Comparison of ENCODE assay signal across 11 cellular contexts in the genomic region with DNA sequence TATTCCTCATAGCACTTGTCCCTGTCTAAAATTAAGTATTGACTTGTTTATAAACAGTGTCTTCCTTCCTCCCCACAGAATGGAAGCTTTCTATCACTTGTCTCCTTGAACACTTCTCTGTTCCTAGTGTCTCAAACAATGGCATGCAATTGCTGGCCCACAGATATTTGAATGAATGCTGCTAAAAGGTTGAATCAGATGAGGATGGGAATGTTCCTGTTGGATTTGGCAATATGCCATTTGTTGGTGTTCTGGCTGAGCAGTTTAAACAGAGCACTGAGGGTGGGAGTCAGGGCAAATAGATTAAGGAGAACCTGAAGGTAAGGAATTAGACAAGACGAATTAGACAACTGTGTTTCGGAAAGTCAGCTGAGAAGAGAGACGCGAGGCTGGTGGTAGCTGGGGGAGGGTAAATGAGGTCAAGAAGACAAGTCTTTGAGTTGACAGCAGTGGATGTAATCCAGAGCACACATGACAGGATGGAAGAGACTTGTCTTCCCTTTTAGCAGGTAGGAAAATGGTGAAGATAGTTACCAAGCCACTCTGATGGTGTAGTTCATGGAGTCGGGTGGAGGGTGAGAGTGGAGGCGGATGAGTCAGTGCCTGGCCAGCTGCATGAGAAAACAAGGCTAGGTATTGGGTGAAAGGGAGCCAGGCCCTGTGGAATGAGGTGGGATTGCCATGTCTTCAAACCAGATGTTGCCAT. TPM values are rescaled to one million over a fixed set of nuclear protein-coding genes. Genes with fewer than 3 reads are reported as not detected.
DNase-seq lines count a peak whose midpoint lies in the region; ATAC-seq, FAIRE-seq and TF ChIP-seq lines count a peak whose summit lies in the region.
"Had no signal": no experiment of that assay in that cellular context is flagged by ENCODE, and none has a peak within 500 bp of the region (broad histone marks: within the 10 kb centered on the region; RNA-seq: fewer than 3 reads in every experiment).

No MANE protein-coding gene starts in this region.

- intact Hi-C loops in CD8-positive, alpha-beta T cell (cut with DNase I, micrococcal nuclease): loop anchor here (5.0 kb wide), 2 partner anchors 113 to 298 kb away; partner anchors contain the start of gene PTPRA (in 1 of the 2)

- H3K4me1 ChIP-seq in A549 (peaks cover 7% of the 10 kb centered on the region; the same call in 1 of the 3 replicates), hepatocyte (ENCODE audit: insufficient read depth) (no peaks in the 10 kb centered on the region)
- H3K4me1 ChIP-seq in CD8-positive, alpha-beta T cell (ENCODE audit: insufficient read depth, low read length): no peaks in the 10 kb centered on the region

- no peak overlapping the region for H2AFZ ChIP-seq in hepatocyte

- peak; percentile 76 for FAIRE-seq in A549 (lab: Jason Lieb, UNC)
- FAIRE-seq: G401.6 had no signal

- no peak overlapping the region for H3K27ac Mint-ChIP-seq in CD8-positive, alpha-beta T cell

- no peaks in the 10 kb centered on the region for H3K27me3 ChIP-seq in hepatocyte
- H3K27me3 ChIP-seq in CD8-positive, alpha-beta T cell (ENCODE audit: insufficient read depth, low read length): no peaks in the 10 kb centered on the region
- H3K27me3 ChIP-seq: esophagus squamous epithelium had no signal

- H3K4me2 ChIP-seq in A549: no peak overlapping the region
- no peak overlapping the region for H3K4me2 ChIP-seq in hepatocyte

- H3K36me3 Mint-ChIP-seq in CD8-positive, alpha-beta T cell: peaks cover 45% of the 10 kb centered on the region

- no peaks in the 10 kb centered on the region for H3K36me3 ChIP-seq in hepatocyte (replicated peaks; ENCODE audit: insufficient read depth, low read depth)
- peaks cover 22% of the 10 kb centered on the region for H3K36me3 ChIP-seq in CD8-positive, alpha-beta T cell (ENCODE audit: insufficient read depth, low read length)

- no peak for DNase-seq in A549 (ENCODE audit: low read depth in 1 of 2, low spot score in 1 of 2)
- peak; percentile 71 for DNase-seq in EL
- peak; percentile 9 for DNase-seq in hepatocyte (ENCODE audit: low spot score)
- no peak for DNase-seq in CD8-positive, alpha-beta T cell
- DNase-seq: esophagus squamous epithelium had no signal

- H3K79me2 ChIP-seq in hepatocyte: peaks cover 5% of the 10 kb centered on the region

- H3K9me3 ChIP-seq in A549 (no peaks in the 10 kb centered on the region), hepatocyte (ENCODE audit: low read depth) (no peaks in the 10 kb centered on the region)
- H3K9me3 ChIP-seq in CD8-positive, alpha-beta T cell (ENCODE audit: low read length): no peaks in the 10 kb centered on the region
- H3K9me3 ChIP-seq: esophagus squamous epithelium had no signal

- no peak for TF ChIP-seq POLR2A in A549 (IDR thresholded peaks at IDR 0.05; ENCODE audit: low read length)

- CTCF ChIA-PET in A549 (lab: Yijun Ruan, JAX): interaction anchor here (1.2 to 5.5 kb wide), 5 partner anchors 11 to 463 kb away, joined by 3 to 31 read pairs (median 4); no protein-coding TSS in a partner anchor
- CTCF ChIA-PET in CD8-positive, alpha-beta T cell (lab: Charles Lee): interaction anchor here (0.8 kb wide), 1 partner anchor 296 kb away, joined by 3 read pairs; no protein-coding TSS in a partner anchor

- POLR2A ChIA-PET in A549 (lab: Yijun Ruan, JAX): no interaction called here
- POLR2A ChIA-PET in CD8-positive, alpha-beta T cell (lab: Charles Lee): interaction anchor here (0.6 kb wide), 1 partner anchor 37 kb away, joined by 3 read pairs; no protein-coding TSS in a partner anchor

- TF ChIP-seq RAD21 in A549 (conservative IDR thresholded peaks at IDR 0.05 in 1 of 2, IDR thresholded peaks at IDR 0.05 in 1 of 2): no peak

- no peak for TF ChIP-seq EP300 in A549 (IDR thresholded peaks at IDR 0.05)

- H4K20me1 ChIP-seq in hepatocyte (ENCODE audit: insufficient read depth, poor library complexity, severe bottlenecking): no peaks in the 10 kb centered on the region

- 93% methylated on average over 6 of the region's 6 CpGs for WGBS in A549 (ENCODE audit: missing lambda C conversion rate)
- WGBS in hepatocyte (ENCODE audit: low lambda C conversion rate, missing lambda C conversion rate): 74% methylated on average over 6 of the region's 6 CpGs

- no peak overlapping the region for H3K4me3 Mint-ChIP-seq in CD8-positive, alpha-beta T cell

- no peaks in the 10 kb centered on the region for H3K27me3 Mint-ChIP-seq in CD8-positive, alpha-beta T cell (ENCODE audit: low read depth)

- H3K9me3 Mint-ChIP-seq in CD8-positive, alpha-beta T cell: no peaks in the 10 kb centered on the region

- ATAC-seq in A549 (no peak), SK-N-SH treated with all-trans-retinoic acid at 6 μM for 48 hours (peak; percentile 74), HG02678 (IDR thresholded peaks at IDR 0.05; ENCODE audit: unreplicated experiment) (no peak), GM18861 (IDR thresholded peaks at IDR 0.05; ENCODE audit: unreplicated experiment) (no peak), HG02970 (IDR thresholded peaks at IDR 0.05; ENCODE audit: low FRiP score, unreplicated experiment) (no peak)
- ATAC-seq in CD8-positive, alpha-beta T cell: no peak
- ATAC-seq: Panc1 had no signal

- H3K27ac ChIP-seq in A549 (no peak overlapping the region), hepatocyte (no peak overlapping the region)
- no peak overlapping the region for H3K27ac ChIP-seq in CD8-positive, alpha-beta T cell (ENCODE audit: low read depth, low read length)

- peaks cover 4% of the 10 kb centered on the region for H3K4me1 Mint-ChIP-seq in CD8-positive, alpha-beta T cell (ENCODE audit: low read depth)

- no peaks in the 10 kb centered on the region for H3K9me2 ChIP-seq in hepatocyte (replicated peaks; ENCODE audit: insufficient read depth)

- no peak overlapping the region for H3K4me3 ChIP-seq in A549
- no peak overlapping the region for H3K4me3 ChIP-seq in hepatocyte
- H3K4me3 ChIP-seq in CD8-positive, alpha-beta T cell (ENCODE audit: low read depth, low read length): no peak overlapping the region
- H3K4me3 ChIP-seq: esophagus squamous epithelium had no signal

- TF ChIP-seq CTCF in A549 (IDR thresholded peaks at IDR 0.05) (no peak), hepatocyte (IDR thresholded peaks at IDR 0.05; ENCODE audit: poor library complexity) (no peak)
- TF ChIP-seq CTCF in CD8-positive, alpha-beta T cell (IDR thresholded peaks at IDR 0.05): no peak

TF ChIP-seq in A549, 52 proteins besides CTCF, POLR2A, EP300 and RAD21 (continues in another document):
- TF ChIP-seq NFE2L2 (conservative IDR thresholded peaks at IDR 0.05; ENCODE audit: low read length) (no peak), HOXB13 (CRISPR knock-in tag; IDR thresholded peaks at IDR 0.05; ENCODE audit: low read depth) (no peak), SMC3 (IDR thresholded peaks at IDR 0.05) (no peak), ZSCAN20 (CRISPR knock-in tag; IDR thresholded peaks at IDR 0.05) (no peak), RCOR1 (IDR thresholded peaks at IDR 0.05; ENCODE audit: low read depth, low read length) (no peak), POLR2AphosphoS2 (conservative IDR thresholded peaks at IDR 0.05; ENCODE audit: low read length) (no peak), FOSL2 (IDR thresholded peaks at IDR 0.05) (no peak), FOSL2 (CRISPR knock-in tag; IDR thresholded peaks at IDR 0.05) (no peak), FOXS1 (CRISPR knock-in tag; IDR thresholded peaks at IDR 0.05) (no peak), RNF2 (IDR thresholded peaks at IDR 0.05; ENCODE audit: borderline replicate concordance, low read depth) (no peak)
- TF ChIP-seq, protein P1, sequence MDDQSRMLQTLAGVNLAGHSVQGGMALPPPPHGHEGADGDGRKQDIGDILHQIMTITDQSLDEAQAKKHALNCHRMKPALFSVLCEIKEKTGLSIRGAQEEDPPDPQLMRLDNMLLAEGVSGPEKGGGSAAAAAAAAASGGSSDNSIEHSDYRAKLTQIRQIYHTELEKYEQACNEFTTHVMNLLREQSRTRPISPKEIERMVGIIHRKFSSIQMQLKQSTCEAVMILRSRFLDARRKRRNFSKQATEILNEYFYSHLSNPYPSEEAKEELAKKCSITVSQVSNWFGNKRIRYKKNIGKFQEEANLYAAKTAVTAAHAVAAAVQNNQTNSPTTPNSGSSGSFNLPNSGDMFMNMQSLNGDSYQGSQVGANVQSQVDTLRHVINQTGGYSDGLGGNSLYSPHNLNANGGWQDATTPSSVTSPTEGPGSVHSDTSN (IDR thresholded peaks at IDR 0.05): no peak

TF ChIP-seq in SK-N-SH treated with all-trans-retinoic acid at 6 μM for 48 hours, 23 proteins besides CTCF, POLR2A, EP300 and RAD21:
- TF ChIP-seq ZFP30 (CRISPR knock-in tag; IDR thresholded peaks at IDR 0.05) (no peak), ARNTL (CRISPR knock-in tag; IDR thresholded peaks at IDR 0.05; ENCODE audit: borderline replicate concordance, low read depth) (no peak), ISL1 (CRISPR knock-in tag; IDR thresholded peaks at IDR 0.05) (no peak), TOX (CRISPR knock-in tag; IDR thresholded peaks at IDR 0.05; ENCODE audit: borderline replicate concordance) (no peak), ZFP3 (CRISPR knock-in tag; IDR thresholded peaks at IDR 0.05) (no peak)
- TF ChIP-seq, protein P2, sequence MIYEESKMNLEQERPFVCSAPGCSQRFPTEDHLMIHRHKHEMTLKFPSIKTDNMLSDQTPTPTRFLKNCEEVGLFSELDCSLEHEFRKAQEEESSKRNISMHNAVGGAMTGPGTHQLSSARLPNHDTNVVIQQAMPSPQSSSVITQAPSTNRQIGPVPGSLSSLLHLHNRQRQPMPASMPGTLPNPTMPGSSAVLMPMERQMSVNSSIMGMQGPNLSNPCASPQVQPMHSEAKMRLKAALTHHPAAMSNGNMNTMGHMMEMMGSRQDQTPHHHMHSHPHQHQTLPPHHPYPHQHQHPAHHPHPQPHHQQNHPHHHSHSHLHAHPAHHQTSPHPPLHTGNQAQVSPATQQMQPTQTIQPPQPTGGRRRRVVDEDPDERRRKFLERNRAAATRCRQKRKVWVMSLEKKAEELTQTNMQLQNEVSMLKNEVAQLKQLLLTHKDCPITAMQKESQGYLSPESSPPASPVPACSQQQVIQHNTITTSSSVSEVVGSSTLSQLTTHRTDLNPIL (CRISPR knock-in tag; IDR thresholded peaks at IDR 0.05; ENCODE audit: low read depth): no peak

RNA-seq across cellular contexts. Expression of gene GNRH2, which starts 58.3 kb away (rescaled TPM):
- polyA plus RNA-seq in A549 (2011; rRNA removed) (not detected in 2 replicates), A549 (2017; fragmentation: RNase III; extraction: RNeasy Plus Mini Kit Qiagen cat#74134 plus additional on column Dnase treatment) (0.12 to 0.20 TPM in 2 of 3 replicates, not detected in the other), hepatocyte (93.8 and 131 TPM in 2 replicates)
- polyA plus RNA-seq in A549 (2012; cell fraction: cytosol; rRNA removed): 0.17 and 0.31 TPM in 2 replicates
- polyA plus RNA-seq in A549 (2012; cell fraction: nucleus; rRNA removed): 2.1 and 3.4 TPM in 2 replicates
- 0.50 and 0.63 TPM in 2 replicates for polyA minus RNA-seq in A549 (2011; rRNA and poly(A)+ RNA removed)
- 27.0 and 33.8 TPM in 2 replicates for total RNA-seq in hepatocyte
- total RNA-seq in CD8-positive, alpha-beta T cell: not detected
- total RNA-seq: esophagus squamous epithelium had no signal

Comparison
In these comparisons a context has a peak if more than half of its experiments do, and no peak if none do; other contexts are left out.
1. DNase-seq: peak in EL (single experiment) and hepatocyte (single experiment); none in A549 (0 of 2) and CD8-positive, alpha-beta T cell (0 of 7).
2. RNA of gene GNRH2, which starts 58.3 kb away (total RNA-seq): 27.0 to 33.8 TPM in hepatocyte; not detected in CD8-positive, alpha-beta T cell; every median in the first group is over 10 times any median in the second.